Comparison of ENCODE assay signal across 2 cellular contexts in the genomic region with DNA sequence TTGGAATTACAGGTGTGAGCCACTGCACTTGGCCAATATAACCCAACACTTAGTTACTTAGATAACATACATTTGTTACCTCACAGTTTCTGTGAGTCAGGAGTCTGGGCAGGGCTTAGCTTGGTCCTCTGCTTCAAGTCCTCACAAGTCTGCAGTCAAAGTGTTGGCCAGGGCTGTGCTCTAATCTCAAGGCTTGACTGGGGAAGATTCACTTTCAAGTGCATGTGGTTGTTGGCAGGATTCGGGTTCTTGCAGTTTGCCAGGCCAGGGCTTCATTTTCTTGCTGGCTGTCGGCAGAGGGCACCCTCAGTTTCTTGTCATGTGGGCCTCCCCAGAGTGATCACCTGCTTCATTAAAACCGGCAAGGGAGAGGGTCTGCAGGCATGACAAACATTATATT.
TF ChIP-seq lines count a peak whose summit lies in the region.

No MANE protein-coding gene starts in this region.

TF ChIP-seq in HepG2, 621 proteins besides CTCF, POLR2A, EP300 and RAD21:
- TF ChIP-seq, protein P1, sequence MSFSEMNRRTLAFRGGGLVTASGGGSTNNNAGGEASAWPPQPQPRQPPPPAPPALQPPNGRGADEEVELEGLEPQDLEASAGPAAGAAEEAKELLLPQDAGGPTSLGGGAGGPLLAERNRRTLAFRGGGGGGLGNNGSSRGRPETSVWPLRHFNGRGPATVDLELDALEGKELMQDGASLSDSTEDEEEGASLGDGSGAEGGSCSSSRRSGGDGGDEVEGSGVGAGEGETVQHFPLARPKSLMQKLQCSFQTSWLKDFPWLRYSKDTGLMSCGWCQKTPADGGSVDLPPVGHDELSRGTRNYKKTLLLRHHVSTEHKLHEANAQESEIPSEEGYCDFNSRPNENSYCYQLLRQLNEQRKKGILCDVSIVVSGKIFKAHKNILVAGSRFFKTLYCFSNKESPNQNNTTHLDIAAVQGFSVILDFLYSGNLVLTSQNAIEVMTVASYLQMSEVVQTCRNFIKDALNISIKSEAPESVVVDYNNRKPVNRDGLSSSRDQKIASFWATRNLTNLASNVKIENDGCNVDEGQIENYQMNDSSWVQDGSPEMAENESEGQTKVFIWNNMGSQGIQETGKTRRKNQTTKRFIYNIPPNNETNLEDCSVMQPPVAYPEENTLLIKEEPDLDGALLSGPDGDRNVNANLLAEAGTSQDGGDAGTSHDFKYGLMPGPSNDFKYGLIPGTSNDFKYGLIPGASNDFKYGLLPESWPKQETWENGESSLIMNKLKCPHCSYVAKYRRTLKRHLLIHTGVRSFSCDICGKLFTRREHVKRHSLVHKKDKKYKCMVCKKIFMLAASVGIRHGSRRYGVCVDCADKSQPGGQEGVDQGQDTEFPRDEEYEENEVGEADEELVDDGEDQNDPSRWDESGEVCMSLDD (CRISPR knock-in tag; IDR thresholded peaks at IDR 0.05; ENCODE audit: borderline replicate concordance): no peak
- TF ChIP-seq STAG1 (CRISPR knock-in tag; IDR thresholded peaks at IDR 0.05) (peak; percentile 36), TBX2 (CRISPR knock-in tag; IDR thresholded peaks at IDR 0.05; ENCODE audit: borderline replicate concordance) (no peak), SMC3 (IDR thresholded peaks at IDR 0.05; ENCODE audit: low read length) (peak; percentile 12; the same call in 1 of the 2 replicates)
- TF ChIP-seq, protein P2, sequence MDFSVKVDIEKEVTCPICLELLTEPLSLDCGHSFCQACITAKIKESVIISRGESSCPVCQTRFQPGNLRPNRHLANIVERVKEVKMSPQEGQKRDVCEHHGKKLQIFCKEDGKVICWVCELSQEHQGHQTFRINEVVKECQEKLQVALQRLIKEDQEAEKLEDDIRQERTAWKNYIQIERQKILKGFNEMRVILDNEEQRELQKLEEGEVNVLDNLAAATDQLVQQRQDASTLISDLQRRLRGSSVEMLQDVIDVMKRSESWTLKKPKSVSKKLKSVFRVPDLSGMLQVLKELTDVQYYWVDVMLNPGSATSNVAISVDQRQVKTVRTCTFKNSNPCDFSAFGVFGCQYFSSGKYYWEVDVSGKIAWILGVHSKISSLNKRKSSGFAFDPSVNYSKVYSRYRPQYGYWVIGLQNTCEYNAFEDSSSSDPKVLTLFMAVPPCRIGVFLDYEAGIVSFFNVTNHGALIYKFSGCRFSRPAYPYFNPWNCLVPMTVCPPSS (IDR thresholded peaks at IDR 0.05): no peak

TF ChIP-seq in SK-N-SH treated with all-trans-retinoic acid at 6 μM for 48 hours, 23 proteins besides CTCF, POLR2A, EP300 and RAD21 (continued from another document):
- TF ChIP-seq, protein P3, sequence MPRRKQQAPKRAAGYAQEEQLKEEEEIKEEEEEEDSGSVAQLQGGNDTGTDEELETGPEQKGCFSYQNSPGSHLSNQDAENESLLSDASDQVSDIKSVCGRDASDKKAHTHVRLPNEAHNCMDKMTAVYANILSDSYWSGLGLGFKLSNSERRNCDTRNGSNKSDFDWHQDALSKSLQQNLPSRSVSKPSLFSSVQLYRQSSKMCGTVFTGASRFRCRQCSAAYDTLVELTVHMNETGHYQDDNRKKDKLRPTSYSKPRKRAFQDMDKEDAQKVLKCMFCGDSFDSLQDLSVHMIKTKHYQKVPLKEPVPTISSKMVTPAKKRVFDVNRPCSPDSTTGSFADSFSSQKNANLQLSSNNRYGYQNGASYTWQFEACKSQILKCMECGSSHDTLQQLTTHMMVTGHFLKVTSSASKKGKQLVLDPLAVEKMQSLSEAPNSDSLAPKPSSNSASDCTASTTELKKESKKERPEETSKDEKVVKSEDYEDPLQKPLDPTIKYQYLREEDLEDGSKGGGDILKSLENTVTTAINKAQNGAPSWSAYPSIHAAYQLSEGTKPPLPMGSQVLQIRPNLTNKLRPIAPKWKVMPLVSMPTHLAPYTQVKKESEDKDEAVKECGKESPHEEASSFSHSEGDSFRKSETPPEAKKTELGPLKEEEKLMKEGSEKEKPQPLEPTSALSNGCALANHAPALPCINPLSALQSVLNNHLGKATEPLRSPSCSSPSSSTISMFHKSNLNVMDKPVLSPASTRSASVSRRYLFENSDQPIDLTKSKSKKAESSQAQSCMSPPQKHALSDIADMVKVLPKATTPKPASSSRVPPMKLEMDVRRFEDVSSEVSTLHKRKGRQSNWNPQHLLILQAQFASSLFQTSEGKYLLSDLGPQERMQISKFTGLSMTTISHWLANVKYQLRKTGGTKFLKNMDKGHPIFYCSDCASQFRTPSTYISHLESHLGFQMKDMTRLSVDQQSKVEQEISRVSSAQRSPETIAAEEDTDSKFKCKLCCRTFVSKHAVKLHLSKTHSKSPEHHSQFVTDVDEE (CRISPR knock-in tag; IDR thresholded peaks at IDR 0.05): no peak
- no peak for TF ChIP-seq OSR1 (CRISPR knock-in tag; IDR thresholded peaks at IDR 0.05)
- TF ChIP-seq CSDC2 (CRISPR knock-in tag; IDR thresholded peaks at IDR 0.05): no peak
